In genomic region chr11:28526406-28526751, GRCh38 we compare ENCODE assay signal across 22 cellular contexts.
DNase-seq lines count a peak whose midpoint lies in the region; TF ChIP-seq lines count a peak whose summit lies in the region.
"Had no signal": no experiment of that assay in that cellular context is flagged by ENCODE, and none has a peak within 500 bp of the region (broad histone marks: within the 10 kb centered on the region; RNA-seq: fewer than 3 reads in every experiment).

No MANE protein-coding gene starts in this region.

- peaks cover 15% of the 10 kb centered on the region for H3K9me3 Mint-ChIP-seq in type B pancreatic cell

- intact Hi-C loops in head of caudate nucleus (cut with DNase I) = no loop called here

- no peak overlapping the region for H3K4me3 Mint-ChIP-seq in type B pancreatic cell
- H3K4me3 Mint-ChIP-seq: activated naive CD8-positive, alpha-beta T cell treated with anti-CD3 and anti-CD28 coated beads for 36 hours; activated T-helper 1 cell treated with anti-CD3 and anti-CD28 coated beads, Interleukin-12 subunit alpha, Interleukin-12 subunit beta, Interleukin-2, Interleukin-4 antibody, amounts not matched to agents 30 ng/mL and 10 ng/mL and 1 ng/mL, durations not matched to agents 14 hours and 24 hours and 36 hours; brain; dendritic cell treated with granulocyte-macrophage colony-stimulating factor and Interleukin-4, amounts not matched to agents 40 ng/mL and 50 ng/mL, for 4 days; T-helper 17 cell had no signal

- no peak overlapping the region for H3K4me3 ChIP-seq in fibroblast of pulmonary artery (replicated peaks; ENCODE audit: low read depth, low read length)
- H3K4me3 ChIP-seq: lower lobe of right lung, stomach had no signal

- peaks cover 7% of the 10 kb centered on the region for H3K36me3 Mint-ChIP-seq in type B pancreatic cell

- H3K27me3 Mint-ChIP-seq in type B pancreatic cell = no peaks in the 10 kb centered on the region
- H3K27me3 Mint-ChIP-seq: activated naive CD8-positive, alpha-beta T cell treated with anti-CD3 and anti-CD28 coated beads for 36 hours; brain; dendritic cell treated with granulocyte-macrophage colony-stimulating factor and Interleukin-4, amounts not matched to agents 40 ng/mL and 50 ng/mL, for 4 days; T-helper 17 cell had no signal

- no peak overlapping the region for H3K27ac Mint-ChIP-seq in type B pancreatic cell
- H3K27ac Mint-ChIP-seq: activated naive CD8-positive, alpha-beta T cell treated with anti-CD3 and anti-CD28 coated beads for 36 hours; activated T-helper 1 cell treated with anti-CD3 and anti-CD28 coated beads, Interleukin-12 subunit alpha, Interleukin-12 subunit beta, Interleukin-2, Interleukin-4 antibody, amounts not matched to agents 30 ng/mL and 10 ng/mL and 1 ng/mL, durations not matched to agents 14 hours and 24 hours and 36 hours; brain; dendritic cell treated with granulocyte-macrophage colony-stimulating factor and Interleukin-4, amounts not matched to agents 40 ng/mL and 50 ng/mL, for 4 days; T-helper 17 cell had no signal

- TF ChIP-seq CTCF in fibroblast of pulmonary artery (IDR thresholded peaks at IDR 0.05; ENCODE audit: low read length, missing control alignments) = no peak
- no peak for TF ChIP-seq CTCF in type B pancreatic cell (conservative IDR thresholded peaks at IDR 0.05)

- DNase-seq in DMS53 (lab: John Stamatoyannopoulos, UW) = peak; percentile 14
- peak; percentile 8 for DNase-seq in HT1080 (ENCODE audit: low read depth)
- peak; percentile 12 for DNase-seq in RPMI7951 (ENCODE audit: low read depth)
- peak; percentile 13 for DNase-seq in fibroblast of pulmonary artery (ENCODE audit: low read depth)
- no peak for DNase-seq in type B pancreatic cell (ENCODE audit: extremely low spot score, unreplicated experiment)
- no peak for DNase-seq in head of caudate nucleus
- DNase-seq in GF-D8 (lab: John Stamatoyannopoulos, UW) = no peak
- no peak for DNase-seq in SK-N-DZ (ENCODE audit: low spot score)
- DNase-seq: activated naive CD8-positive, alpha-beta T cell treated with anti-CD3 and anti-CD28 coated beads for 36 hours; Caco-2; erythroblast; lower lobe of right lung; MM.1S; NCI-H2029 treated with DMSO at 0.1 percent for 48 hours; NCI-H524 treated with DMSO at 0.1 percent for 48 hours; OCI-M1; stimulated activated CD4-positive, alpha-beta T cell treated with anti-CD3 and anti-CD28 coated beads, Interleukin-1b, Interleukin-23, amount 100 ng/mL, for 48 hours; stomach; T-helper 17 cell had no signal

- no peaks in the 10 kb centered on the region for H3K4me1 Mint-ChIP-seq in type B pancreatic cell (ENCODE audit: unreplicated experiment)
- H3K4me1 Mint-ChIP-seq: activated naive CD8-positive, alpha-beta T cell treated with anti-CD3 and anti-CD28 coated beads for 36 hours; brain; T-helper 17 cell had no signal

Comparison
In these comparisons a context has a peak if more than half of its experiments do, and no peak if none do; other contexts are left out.
1. DNase-seq: peak in DMS53 (single experiment), HT1080 (single experiment), RPMI7951 (single experiment) and fibroblast of pulmonary artery (single experiment); none in type B pancreatic cell (single experiment), head of caudate nucleus (0 of 42), GF-D8 (single experiment) and SK-N-DZ (single experiment).